9 cellular contexts compared by ENCODE assay signal in the genomic region with DNA sequence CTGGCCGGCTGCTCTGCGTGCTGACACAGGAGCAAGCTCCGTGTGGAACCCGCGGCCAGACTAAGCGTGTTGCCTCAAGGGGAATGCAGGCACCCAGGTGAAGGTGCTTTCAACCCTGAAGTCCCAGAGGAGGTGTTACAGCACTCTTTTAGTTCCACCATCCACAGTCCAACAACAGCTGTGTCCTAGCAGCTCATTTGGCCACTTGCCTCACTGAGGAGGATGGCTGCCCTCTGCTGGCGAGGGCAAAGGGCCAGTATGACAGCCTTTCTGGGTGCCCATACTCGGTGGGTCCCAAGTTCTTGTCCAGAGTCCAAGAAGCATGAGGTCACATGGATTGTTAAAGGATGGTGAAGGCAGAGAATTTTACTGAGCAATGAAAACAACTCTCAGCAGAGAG.
A peak's percentile ranks its signal among the peaks of the same experiment; 100 is the strongest.
DNase-seq lines count a peak whose midpoint lies in the region; ATAC-seq and TF ChIP-seq lines count a peak whose summit lies in the region.
"Had no signal": no experiment of that assay in that cellular context is flagged by ENCODE, and none has a peak within 500 bp of the region (broad histone marks: within the 10 kb centered on the region; RNA-seq: fewer than 3 reads in every experiment).

No MANE protein-coding gene starts in this region.

- ATAC-seq in activated CD8-positive, alpha-beta T cell treated with anti-CD3 and anti-CD28 coated beads for 36 hours, result no peak
- no peak for ATAC-seq in activated CD8-positive, alpha-beta T cell treated with anti-CD3 and anti-CD28 coated beads, Interleukin-2, amount 10 ng/mL, durations not matched to agents 7 days and 5 days
- ATAC-seq in right cardiac atrium, result no peak
- ATAC-seq in GM19452 (IDR thresholded peaks at IDR 0.05; ENCODE audit: unreplicated experiment), result no peak
- ATAC-seq: activated T-cell treated with anti-CD3 and anti-CD28 coated beads, Interleukin-2, amount 50 U/mL, for 4 hours had no signal

- H3K27me3 ChIP-seq in MG63 (no peaks in the 10 kb centered on the region; the same call in 1 of the 2 replicates), colonic mucosa (no peaks in the 10 kb centered on the region), right cardiac atrium (ENCODE audit: control insufficient read depth, insufficient read depth) (no peaks in the 10 kb centered on the region)

- CTCF ChIA-PET in activated CD8-positive, alpha-beta T cell treated with anti-CD3 and anti-CD28 coated beads for 36 hours (lab: Charles Lee), result interaction anchor here (1.7 kb wide), 1 partner anchor 200 kb away, joined by 10 read pairs; no protein-coding TSS in a partner anchor
- CTCF ChIA-PET in activated CD8-positive, alpha-beta T cell treated with anti-CD3 and anti-CD28 coated beads, Interleukin-2, amount 10 ng/mL, durations not matched to agents 7 days and 5 days (lab: Charles Lee), result no interaction called here

- WGBS in right cardiac atrium, result 85% methylated on average over 8 of the region's 8 CpGs

- H3K9me3 ChIP-seq in MG63, result no peaks in the 10 kb centered on the region
- H3K9me3 ChIP-seq in colonic mucosa, result no peaks in the 10 kb centered on the region
- no peaks in the 10 kb centered on the region for H3K9me3 ChIP-seq in right cardiac atrium (ENCODE audit: control insufficient read depth, low read length)

- H3K4me1 Mint-ChIP-seq in activated CD8-positive, alpha-beta T cell treated with anti-CD3 and anti-CD28 coated beads for 36 hours (ENCODE audit: low read depth), result no peaks in the 10 kb centered on the region
- H3K4me1 Mint-ChIP-seq in activated CD8-positive, alpha-beta T cell treated with anti-CD3 and anti-CD28 coated beads, Interleukin-2, amount 10 ng/mL, durations not matched to agents 7 days and 5 days (ENCODE audit: low read depth), result no peaks in the 10 kb centered on the region

- no peak overlapping the region for H3K27ac Mint-ChIP-seq in activated CD8-positive, alpha-beta T cell treated with anti-CD3 and anti-CD28 coated beads for 36 hours
- H3K27ac Mint-ChIP-seq in activated CD8-positive, alpha-beta T cell treated with anti-CD3 and anti-CD28 coated beads, Interleukin-2, amount 10 ng/mL, durations not matched to agents 7 days and 5 days, result no peak overlapping the region

- TF ChIP-seq CTCF in activated CD8-positive, alpha-beta T cell treated with anti-CD3 and anti-CD28 coated beads for 36 hours (IDR thresholded peaks at IDR 0.05), result no peak
- TF ChIP-seq CTCF in colonic mucosa (IDR thresholded peaks at IDR 0.05), result peak; percentile 45
- peak; percentile 45 for TF ChIP-seq CTCF in retinal pigment epithelial cell (conservative IDR thresholded peaks at IDR 0.05; ENCODE audit: low read depth, low read length)

- no peaks in the 10 kb centered on the region for H3K4me1 ChIP-seq in colonic mucosa
- H3K4me1 ChIP-seq in right cardiac atrium (ENCODE audit: control insufficient read depth, insufficient read depth, low read length), result no peaks in the 10 kb centered on the region

- H3K9ac ChIP-seq in colonic mucosa (ENCODE audit: low read depth in 2 of 2, low read length in 2 of 2), result no peak overlapping the region

- H3K4me3 Mint-ChIP-seq in activated CD8-positive, alpha-beta T cell treated with anti-CD3 and anti-CD28 coated beads for 36 hours, result no peak overlapping the region
- H3K4me3 Mint-ChIP-seq in activated CD8-positive, alpha-beta T cell treated with anti-CD3 and anti-CD28 coated beads, Interleukin-2, amount 10 ng/mL, durations not matched to agents 7 days and 5 days, result no peak overlapping the region
- H3K4me3 Mint-ChIP-seq: activated T-cell treated with anti-CD3 and anti-CD28 coated beads, Interleukin-2, amount 50 U/mL, for 4 hours had no signal

- no peak overlapping the region for H3K27ac ChIP-seq in colonic mucosa
- no peak overlapping the region for H3K27ac ChIP-seq in right cardiac atrium (ENCODE audit: low read length)

- H3K9me3 Mint-ChIP-seq in activated CD8-positive, alpha-beta T cell treated with anti-CD3 and anti-CD28 coated beads for 36 hours, result no peaks in the 10 kb centered on the region
- H3K9me3 Mint-ChIP-seq in activated CD8-positive, alpha-beta T cell treated with anti-CD3 and anti-CD28 coated beads, Interleukin-2, amount 10 ng/mL, durations not matched to agents 7 days and 5 days (ENCODE audit: insufficient read depth), result no peaks in the 10 kb centered on the region

- no peaks in the 10 kb centered on the region for H3K36me3 Mint-ChIP-seq in activated CD8-positive, alpha-beta T cell treated with anti-CD3 and anti-CD28 coated beads for 36 hours (ENCODE audit: low read depth)
- no peaks in the 10 kb centered on the region for H3K36me3 Mint-ChIP-seq in activated CD8-positive, alpha-beta T cell treated with anti-CD3 and anti-CD28 coated beads, Interleukin-2, amount 10 ng/mL, durations not matched to agents 7 days and 5 days (ENCODE audit: low read depth)

- intact Hi-C loops in activated CD8-positive, alpha-beta T cell treated with anti-CD3 and anti-CD28 coated beads for 36 hours (cut with micrococcal nuclease), result no loop called here
- intact Hi-C loops in colonic mucosa (cut with DNase I), result loop anchor here (10.0 kb wide), 1 partner anchor 180 kb away; no protein-coding TSS in a partner anchor
- intact Hi-C loops in right cardiac atrium (cut with DNase I), result no loop called here

- POLR2A ChIA-PET in activated CD8-positive, alpha-beta T cell treated with anti-CD3 and anti-CD28 coated beads for 36 hours (lab: Charles Lee), result no interaction called here
- POLR2A ChIA-PET in activated CD8-positive, alpha-beta T cell treated with anti-CD3 and anti-CD28 coated beads, Interleukin-2, amount 10 ng/mL, durations not matched to agents 7 days and 5 days (lab: Charles Lee), result no interaction called here

- H3K4me3 ChIP-seq in MG63, result no peak overlapping the region
- H3K4me3 ChIP-seq in colonic mucosa, result no peak overlapping the region
- no peak overlapping the region for H3K4me3 ChIP-seq in retinal pigment epithelial cell (ENCODE audit: low read length)
- H3K4me3 ChIP-seq in right cardiac atrium (ENCODE audit: low read length), result no peak overlapping the region

- peak; percentile 16 for DNase-seq in activated CD8-positive, alpha-beta T cell treated with anti-CD3 and anti-CD28 coated beads for 36 hours
- DNase-seq in activated CD8-positive, alpha-beta T cell treated with anti-CD3 and anti-CD28 coated beads, Interleukin-2, amount 10 ng/mL, durations not matched to agents 7 days and 5 days, result no peak
- peak; percentile 66 for DNase-seq in MG63
- DNase-seq in colonic mucosa, result peak; percentile 65
- no peak for DNase-seq in retinal pigment epithelial cell (ENCODE audit: low read depth)
- DNase-seq in right cardiac atrium, result no peak
- no peak for DNase-seq in dedifferentiated amniotic fluid mesenchymal stem cell (ENCODE audit: extremely low spot score)
- DNase-seq: activated T-cell treated with anti-CD3 and anti-CD28 coated beads, Interleukin-2, amount 50 U/mL, for 4 hours had no signal

- peaks cover 2% of the 10 kb centered on the region for H3K27me3 Mint-ChIP-seq in activated CD8-positive, alpha-beta T cell treated with anti-CD3 and anti-CD28 coated beads for 36 hours
- no peaks in the 10 kb centered on the region for H3K27me3 Mint-ChIP-seq in activated CD8-positive, alpha-beta T cell treated with anti-CD3 and anti-CD28 coated beads, Interleukin-2, amount 10 ng/mL, durations not matched to agents 7 days and 5 days (ENCODE audit: low read depth)

- H3K36me3 ChIP-seq in MG63 (no peaks in the 10 kb centered on the region), colonic mucosa (no peaks in the 10 kb centered on the region)

Comparison
In these comparisons a context has a peak if more than half of its experiments do, and no peak if none do; other contexts are left out.
1. DNase-seq: peak in activated CD8-positive, alpha-beta T cell treated with anti-CD3 and anti-CD28 coated beads for 36 hours (single experiment), MG63 (single experiment) and colonic mucosa (single experiment); none in activated CD8-positive, alpha-beta T cell treated with anti-CD3 and anti-CD28 coated beads, Interleukin-2, amount 10 ng/mL, durations not matched to agents 7 days and 5 days (single experiment), retinal pigment epithelial cell (single experiment), right cardiac atrium (0 of 3) and dedifferentiated amniotic fluid mesenchymal stem cell (single experiment).